Comparison of ENCODE assay signal across 29 cellular contexts in genomic region chr2:15061268-15061667, GRCh38.
"Had no signal": no experiment of that assay in that cellular context is flagged by ENCODE, and none has a peak within 500 bp of the region (broad histone marks: within the 10 kb centered on the region; RNA-seq: fewer than 3 reads in every experiment).

No MANE protein-coding gene starts in this region.

- H3K36me3 ChIP-seq: MG63 had no signal

- H3K27me3 ChIP-seq: MG63 had no signal

- DNase-seq: Karpas-422, Kasumi-1, KG1, MG63, MM.1S, MV-4-11, NCI-H1048, NCI-H1092, NCI-H1092 treated with DMSO at 0.1 percent for 48 hours, NCI-H1105, NCI-H1105 treated with DMSO at 0.1 percent for 48 hours, NCI-H1417, NCI-H1417 treated with DMSO at 0.1 percent for 48 hours, NCI-H1436, NCI-H1436 treated with DMSO at 0.1 percent for 48 hours, NCI-H146, NCI-H187, NCI-H187 treated with DMSO at 0.1 percent for 48 hours, NCI-H1930, NCI-H2029, NCI-H2029 treated with DMSO at 0.1 percent for 48 hours, NCI-H2081, NCI-H2081 treated with DMSO at 0.1 percent for 48 hours, NCI-H2107, NCI-H2227 treated with DMSO at 0.1 percent for 48 hours, NCI-H226, NCI-H446, NCI-H446 treated with DMSO at 0.1 percent for 48 hours had no signal

- H3K4me2 ChIP-seq: KMS-11 had no signal

- H3K9ac ChIP-seq: KMS-11 had no signal

- H3K27ac ChIP-seq: KMS-11 had no signal

- H3K9me3 ChIP-seq: MG63 had no signal

- H3K4me3 ChIP-seq: MG63 had no signal
